In the genomic region with DNA sequence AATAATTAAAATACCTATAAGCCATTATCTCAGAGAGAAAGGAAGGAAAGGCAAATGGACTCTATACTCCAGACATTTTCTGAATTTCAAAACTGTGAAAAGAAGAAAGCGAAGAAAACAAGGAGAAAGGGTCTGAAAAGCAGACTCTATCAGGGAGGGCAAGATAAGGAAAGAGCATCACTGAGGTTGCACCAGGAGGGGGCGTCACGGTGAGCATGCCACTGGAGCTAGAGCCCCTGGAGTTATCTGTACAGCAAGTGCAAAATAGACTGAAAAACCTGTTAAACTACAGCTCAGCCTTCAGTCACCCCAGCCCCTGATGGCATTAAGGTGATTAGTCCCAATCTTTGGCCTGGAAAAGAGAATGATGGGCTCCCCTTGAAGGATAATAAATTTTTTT, we compare ENCODE assay signal across 19 cellular contexts.
"Had no signal": no experiment of that assay in that cellular context is flagged by ENCODE, and none has a peak within 500 bp of the region (broad histone marks: within the 10 kb centered on the region; RNA-seq: fewer than 3 reads in every experiment).

No MANE protein-coding gene starts in this region.

- H3K9me3 ChIP-seq: left ventricle myocardium inferior, testis had no signal

- H3K4me2 ChIP-seq: hepatocyte had no signal

- H2AFZ ChIP-seq: hepatocyte had no signal

- H3K79me2 ChIP-seq: hepatocyte had no signal

- H3K4me1 ChIP-seq: spleen, testis, tibial nerve had no signal

- H3K4me3 ChIP-seq: hepatocyte, left ventricle myocardium inferior, mucosa of descending colon, spleen, testis, tibial nerve had no signal

- H3K36me3 ChIP-seq: left ventricle myocardium inferior, spleen, tibial nerve had no signal

- H3K27me3 ChIP-seq: foreskin keratinocyte, hepatocyte, spleen, testis, tibial nerve had no signal

- DNase-seq: dermis blood vessel endothelial cell; erythroblast; foreskin keratinocyte; head of caudate nucleus; kidney; left cardiac atrium; left ventricle myocardium inferior; mucosa of descending colon; naive thymus-derived CD8-positive, alpha-beta T cell; posterior cingulate gyrus; spleen; stimulated activated CD4-positive, alpha-beta T cell treated with anti-CD3 and anti-CD28 coated beads, Interleukin-15, amount 100 ng/mL, for 24 hours; stimulated activated CD4-positive, alpha-beta T cell treated with anti-CD3 and anti-CD28 coated beads, Interleukin-1b, Interleukin-23, amount 100 ng/mL, for 48 hours; stimulated activated CD4-positive, alpha-beta T cell treated with anti-CD3 and anti-CD28 coated beads, Interleukin-4, amount 100 ng/mL, for 24 hours; testis had no signal

- FAIRE-seq: colon, endothelial cell of umbilical vein, kidney had no signal

- H3K27ac ChIP-seq: foreskin keratinocyte, hepatocyte, left ventricle myocardium inferior, spleen, testis, tibial nerve had no signal
